In genomic region chr7:116517626-116518025, GRCh38 we compare ENCODE assay signal across 24 cellular contexts. TPM values are rescaled to one million over a fixed set of nuclear protein-coding genes. Genes with fewer than 3 reads are reported as not detected.
"Had no signal": no experiment of that assay in that cellular context is flagged by ENCODE, and none has a peak within 500 bp of the region (broad histone marks: within the 10 kb centered on the region; RNA-seq: fewer than 3 reads in every experiment).

No MANE protein-coding gene starts in this region.

- H3K36me3 Mint-ChIP-seq: immature natural killer cell, naive B cell had no signal

- H3K4me3 ChIP-seq: esophagus muscularis mucosa, gastrocnemius medialis, heart right ventricle, left ventricle myocardium inferior, lower lobe of right lung, psoas muscle, skin epidermis, testis, tibial nerve had no signal

- H3K9me3 ChIP-seq: esophagus muscularis mucosa, gastrocnemius medialis, heart right ventricle, left ventricle myocardium inferior, lower lobe of right lung, psoas muscle, testis, tibial nerve had no signal

- H3K4me3 Mint-ChIP-seq: dendritic cell treated with granulocyte-macrophage colony-stimulating factor and Interleukin-4, amounts not matched to agents 40 ng/mL and 50 ng/mL, for 4 days; effector memory CD8-positive, alpha-beta T cell; immature natural killer cell; naive B cell; nephron progenitor cell; stimulated activated naive B cell treated with anti-CD40 and anti-IgM and Interleukin-4, amounts not matched to agents 10 μg/mL and 1 μg/mL and 100 μg/mL, for 72 hours; stimulated activated naive CD8-positive, alpha-beta T cell treated with anti-CD3 and anti-CD28 coated beads, Interleukin-15, amount 100 ng/mL, for 72 hours had no signal

- DNase-seq: effector memory CD8-positive, alpha-beta T cell; gastrocnemius medialis; heart right ventricle; hypothalamus; immature natural killer cell; kidney; left cardiac atrium; left ventricle myocardium inferior; lower lobe of right lung; mesenchymal stem cell; naive B cell; nephron progenitor cell; psoas muscle; stimulated activated CD4-positive, alpha-beta T cell treated with anti-CD3 and anti-CD28 coated beads, Interleukin-2, amount 100 ng/mL, for 24 hours; stimulated activated CD4-positive, alpha-beta T cell treated with anti-CD3 and anti-CD28 coated beads, Interleukin-4, amount 100 ng/mL, for 4 hours; stimulated activated naive B cell treated with anti-CD40 and anti-IgM and Interleukin-4, amounts not matched to agents 10 μg/mL and 1 μg/mL and 100 μg/mL, for 72 hours; stimulated activated naive CD8-positive, alpha-beta T cell treated with anti-CD3 and anti-CD28 coated beads, Interleukin-15, amount 100 ng/mL, for 72 hours; testis had no signal

- H3K4me1 Mint-ChIP-seq: naive B cell; nephron progenitor cell; stimulated activated naive B cell treated with anti-CD40 and anti-IgM and Interleukin-4, amounts not matched to agents 10 μg/mL and 1 μg/mL and 100 μg/mL, for 72 hours had no signal

- ATAC-seq: effector memory CD8-positive, alpha-beta T cell; gastrocnemius medialis; heart right ventricle; left cardiac atrium; lower lobe of right lung; psoas muscle; sciatic nerve; stimulated activated naive B cell treated with anti-CD40 and anti-IgM and Interleukin-4, amounts not matched to agents 10 μg/mL and 1 μg/mL and 100 μg/mL, for 72 hours; stimulated activated naive CD8-positive, alpha-beta T cell treated with anti-CD3 and anti-CD28 coated beads, Interleukin-15, amount 100 ng/mL, for 72 hours had no signal

- H3K27me3 ChIP-seq: esophagus muscularis mucosa, gastrocnemius medialis, testis, tibial nerve had no signal

- H3K27ac Mint-ChIP-seq: dendritic cell treated with granulocyte-macrophage colony-stimulating factor and Interleukin-4, amounts not matched to agents 40 ng/mL and 50 ng/mL, for 4 days; effector memory CD8-positive, alpha-beta T cell; immature natural killer cell; naive B cell; nephron progenitor cell; stimulated activated naive B cell treated with anti-CD40 and anti-IgM and Interleukin-4, amounts not matched to agents 10 μg/mL and 1 μg/mL and 100 μg/mL, for 72 hours; stimulated activated naive CD8-positive, alpha-beta T cell treated with anti-CD3 and anti-CD28 coated beads, Interleukin-15, amount 100 ng/mL, for 72 hours had no signal

- H3K36me3 ChIP-seq: esophagus muscularis mucosa, gastrocnemius medialis, heart right ventricle, left ventricle myocardium inferior, lower lobe of right lung, tibial nerve had no signal

- H3K4me1 ChIP-seq: gastrocnemius medialis, lower lobe of right lung, psoas muscle, testis had no signal

- FAIRE-seq: kidney had no signal

- H3K27ac ChIP-seq: epithelial cell of prostate, esophagus muscularis mucosa, gastrocnemius medialis, heart right ventricle, left ventricle myocardium inferior, lower lobe of right lung, psoas muscle, skin epidermis, testis, tibial nerve had no signal

- H3K9me3 Mint-ChIP-seq: dendritic cell treated with granulocyte-macrophage colony-stimulating factor and Interleukin-4, amounts not matched to agents 40 ng/mL and 50 ng/mL, for 4 days; effector memory CD8-positive, alpha-beta T cell; naive B cell; nephron progenitor cell; stimulated activated naive B cell treated with anti-CD40 and anti-IgM and Interleukin-4, amounts not matched to agents 10 μg/mL and 1 μg/mL and 100 μg/mL, for 72 hours; stimulated activated naive CD8-positive, alpha-beta T cell treated with anti-CD3 and anti-CD28 coated beads, Interleukin-15, amount 100 ng/mL, for 72 hours had no signal

RNA-seq across cellular contexts. Expression of gene CAV2, which starts 18.1 kb away (rescaled TPM):
- polyA plus RNA-seq: immature natural killer cell had no signal
